ENCODE assay signal across 1 cellular context in the genomic region with DNA sequence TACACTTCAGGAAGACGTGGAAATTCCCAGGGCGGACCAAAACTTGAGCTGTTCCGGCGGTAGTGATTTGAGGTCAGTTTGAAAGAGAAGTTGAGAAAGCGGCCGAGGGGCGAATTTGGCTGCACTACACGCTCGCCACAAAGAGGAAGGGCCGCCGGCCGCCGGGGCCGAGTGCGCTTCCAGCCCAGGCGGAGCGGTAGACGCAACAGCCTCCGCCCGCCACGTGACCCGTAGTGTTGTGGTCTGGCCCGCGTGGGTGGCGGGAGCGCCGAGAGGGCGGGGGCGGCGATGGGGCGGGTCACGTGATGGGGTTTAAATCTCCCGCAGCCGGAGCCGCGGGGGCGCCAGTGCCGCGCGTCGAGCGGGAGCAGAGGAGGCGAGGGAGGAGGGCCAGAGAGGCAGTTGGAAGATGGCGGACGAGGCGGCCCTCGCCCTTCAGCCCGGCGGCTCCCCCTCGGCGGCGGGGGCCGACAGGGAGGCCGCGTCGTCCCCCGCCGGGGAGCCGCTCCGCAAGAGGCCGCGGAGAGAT.
TF ChIP-seq lines count a peak whose summit lies in the region.

A gene (plus strand): TSS at position 344 of the 529 bp plus-strand sequence. CDS start 66 bp downstream, at position 410.

TF ChIP-seq in HepG2, 621 proteins besides CTCF, POLR2A, EP300 and RAD21 (continued from another document and continues in another):
- peak; percentile 37; the same call in 1 of the 2 replicates for TF ChIP-seq NFYB (CRISPR knock-in tag; IDR thresholded peaks at IDR 0.05)
- TF ChIP-seq ZNF703 (CRISPR knock-in tag; IDR thresholded peaks at IDR 0.05; ENCODE audit: borderline replicate concordance) = peak; percentile 60; the same call in 1 of the 2 replicates
- TF ChIP-seq ZSCAN29 (CRISPR knock-in tag; conservative IDR thresholded peaks at IDR 0.05) = 0 out of 2 replicates have a peak, but pooled peaks have one; percentile 26
- peak; percentile 87; the same call in 1 of the 2 replicates for TF ChIP-seq ZNF274 (CRISPR knock-in tag; IDR thresholded peaks at IDR 0.05)
- no peak for TF ChIP-seq SP1 (IDR thresholded peaks at IDR 0.05)
- TF ChIP-seq SP1 (CRISPR knock-in tag; IDR thresholded peaks at IDR 0.05) = peak; percentile 77
- TF ChIP-seq SIN3A (IDR thresholded peaks at IDR 0.05; ENCODE audit: borderline replicate concordance, low read depth, low read length) = peak; percentile 52; the same call in 1 of the 2 replicates
- peak; percentile 59; the same call in 1 of the 2 replicates for TF ChIP-seq HNRNPUL1 (IDR thresholded peaks at IDR 0.05; ENCODE audit: low read depth, low read length)
- TF ChIP-seq ZEB1 (IDR thresholded peaks at IDR 0.05; ENCODE audit: insufficient replicate concordance, low read depth) = no peak
- TF ChIP-seq FOXK2 (IDR thresholded peaks at IDR 0.05) = peak; percentile 93
- TF ChIP-seq, protein P1, sequence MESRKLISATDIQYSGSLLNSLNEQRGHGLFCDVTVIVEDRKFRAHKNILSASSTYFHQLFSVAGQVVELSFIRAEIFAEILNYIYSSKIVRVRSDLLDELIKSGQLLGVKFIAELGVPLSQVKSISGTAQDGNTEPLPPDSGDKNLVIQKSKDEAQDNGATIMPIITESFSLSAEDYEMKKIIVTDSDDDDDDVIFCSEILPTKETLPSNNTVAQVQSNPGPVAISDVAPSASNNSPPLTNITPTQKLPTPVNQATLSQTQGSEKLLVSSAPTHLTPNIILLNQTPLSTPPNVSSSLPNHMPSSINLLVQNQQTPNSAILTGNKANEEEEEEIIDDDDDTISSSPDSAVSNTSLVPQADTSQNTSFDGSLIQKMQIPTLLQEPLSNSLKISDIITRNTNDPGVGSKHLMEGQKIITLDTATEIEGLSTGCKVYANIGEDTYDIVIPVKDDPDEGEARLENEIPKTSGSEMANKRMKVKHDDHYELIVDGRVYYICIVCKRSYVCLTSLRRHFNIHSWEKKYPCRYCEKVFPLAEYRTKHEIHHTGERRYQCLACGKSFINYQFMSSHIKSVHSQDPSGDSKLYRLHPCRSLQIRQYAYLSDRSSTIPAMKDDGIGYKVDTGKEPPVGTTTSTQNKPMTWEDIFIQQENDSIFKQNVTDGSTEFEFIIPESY (CRISPR knock-in tag; IDR thresholded peaks at IDR 0.05) = peak; percentile 44; the same call in 1 of the 2 replicates
- 0 out of 2 replicates have a peak, but pooled peaks have one; percentile 12 for TF ChIP-seq MIER2 (CRISPR knock-in tag; IDR thresholded peaks at IDR 0.05)
- TF ChIP-seq, protein P2, sequence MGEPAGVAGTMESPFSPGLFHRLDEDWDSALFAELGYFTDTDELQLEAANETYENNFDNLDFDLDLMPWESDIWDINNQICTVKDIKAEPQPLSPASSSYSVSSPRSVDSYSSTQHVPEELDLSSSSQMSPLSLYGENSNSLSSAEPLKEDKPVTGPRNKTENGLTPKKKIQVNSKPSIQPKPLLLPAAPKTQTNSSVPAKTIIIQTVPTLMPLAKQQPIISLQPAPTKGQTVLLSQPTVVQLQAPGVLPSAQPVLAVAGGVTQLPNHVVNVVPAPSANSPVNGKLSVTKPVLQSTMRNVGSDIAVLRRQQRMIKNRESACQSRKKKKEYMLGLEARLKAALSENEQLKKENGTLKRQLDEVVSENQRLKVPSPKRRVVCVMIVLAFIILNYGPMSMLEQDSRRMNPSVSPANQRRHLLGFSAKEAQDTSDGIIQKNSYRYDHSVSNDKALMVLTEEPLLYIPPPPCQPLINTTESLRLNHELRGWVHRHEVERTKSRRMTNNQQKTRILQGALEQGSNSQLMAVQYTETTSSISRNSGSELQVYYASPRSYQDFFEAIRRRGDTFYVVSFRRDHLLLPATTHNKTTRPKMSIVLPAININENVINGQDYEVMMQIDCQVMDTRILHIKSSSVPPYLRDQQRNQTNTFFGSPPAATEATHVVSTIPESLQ (CRISPR knock-in tag; conservative IDR thresholded peaks at IDR 0.05) = no peak
- TF ChIP-seq MIXL1 (CRISPR knock-in tag; IDR thresholded peaks at IDR 0.05) = peak; percentile 46; the same call in 1 of the 2 replicates
- TF ChIP-seq U2AF1 (optimal IDR thresholded peaks at IDR 0.05; ENCODE audit: low read depth, low read length) = no peak
- TF ChIP-seq ZNF382 (CRISPR knock-in tag; IDR thresholded peaks at IDR 0.05; ENCODE audit: borderline replicate concordance) = no peak
- no peak for TF ChIP-seq HOXD1 (CRISPR knock-in tag; IDR thresholded peaks at IDR 0.05)
- peak; percentile 42 for TF ChIP-seq CBX1 (IDR thresholded peaks at IDR 0.05; ENCODE audit: low read depth)
- peak; percentile 89 for TF ChIP-seq HDAC1 (CRISPR knock-in tag; IDR thresholded peaks at IDR 0.05)
- peak; percentile 80; the same call in 1 of the 2 replicates for TF ChIP-seq NFATC3 (CRISPR knock-in tag; IDR thresholded peaks at IDR 0.05)
- TF ChIP-seq, protein P3, sequence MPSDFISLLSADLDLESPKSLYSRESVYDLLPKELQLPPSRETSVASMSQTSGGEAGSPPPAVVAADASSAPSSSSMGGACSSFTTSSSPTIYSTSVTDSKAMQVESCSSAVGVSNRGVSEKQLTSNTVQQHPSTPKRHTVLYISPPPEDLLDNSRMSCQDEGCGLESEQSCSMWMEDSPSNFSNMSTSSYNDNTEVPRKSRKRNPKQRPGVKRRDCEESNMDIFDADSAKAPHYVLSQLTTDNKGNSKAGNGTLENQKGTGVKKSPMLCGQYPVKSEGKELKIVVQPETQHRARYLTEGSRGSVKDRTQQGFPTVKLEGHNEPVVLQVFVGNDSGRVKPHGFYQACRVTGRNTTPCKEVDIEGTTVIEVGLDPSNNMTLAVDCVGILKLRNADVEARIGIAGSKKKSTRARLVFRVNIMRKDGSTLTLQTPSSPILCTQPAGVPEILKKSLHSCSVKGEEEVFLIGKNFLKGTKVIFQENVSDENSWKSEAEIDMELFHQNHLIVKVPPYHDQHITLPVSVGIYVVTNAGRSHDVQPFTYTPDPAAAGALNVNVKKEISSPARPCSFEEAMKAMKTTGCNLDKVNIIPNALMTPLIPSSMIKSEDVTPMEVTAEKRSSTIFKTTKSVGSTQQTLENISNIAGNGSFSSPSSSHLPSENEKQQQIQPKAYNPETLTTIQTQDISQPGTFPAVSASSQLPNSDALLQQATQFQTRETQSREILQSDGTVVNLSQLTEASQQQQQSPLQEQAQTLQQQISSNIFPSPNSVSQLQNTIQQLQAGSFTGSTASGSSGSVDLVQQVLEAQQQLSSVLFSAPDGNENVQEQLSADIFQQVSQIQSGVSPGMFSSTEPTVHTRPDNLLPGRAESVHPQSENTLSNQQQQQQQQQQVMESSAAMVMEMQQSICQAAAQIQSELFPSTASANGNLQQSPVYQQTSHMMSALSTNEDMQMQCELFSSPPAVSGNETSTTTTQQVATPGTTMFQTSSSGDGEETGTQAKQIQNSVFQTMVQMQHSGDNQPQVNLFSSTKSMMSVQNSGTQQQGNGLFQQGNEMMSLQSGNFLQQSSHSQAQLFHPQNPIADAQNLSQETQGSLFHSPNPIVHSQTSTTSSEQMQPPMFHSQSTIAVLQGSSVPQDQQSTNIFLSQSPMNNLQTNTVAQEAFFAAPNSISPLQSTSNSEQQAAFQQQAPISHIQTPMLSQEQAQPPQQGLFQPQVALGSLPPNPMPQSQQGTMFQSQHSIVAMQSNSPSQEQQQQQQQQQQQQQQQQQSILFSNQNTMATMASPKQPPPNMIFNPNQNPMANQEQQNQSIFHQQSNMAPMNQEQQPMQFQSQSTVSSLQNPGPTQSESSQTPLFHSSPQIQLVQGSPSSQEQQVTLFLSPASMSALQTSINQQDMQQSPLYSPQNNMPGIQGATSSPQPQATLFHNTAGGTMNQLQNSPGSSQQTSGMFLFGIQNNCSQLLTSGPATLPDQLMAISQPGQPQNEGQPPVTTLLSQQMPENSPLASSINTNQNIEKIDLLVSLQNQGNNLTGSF (CRISPR knock-in tag; IDR thresholded peaks at IDR 0.05) = no peak; the same call in 1 of the 2 replicates
- no peak for TF ChIP-seq ZBTB42 (CRISPR knock-in tag; IDR thresholded peaks at IDR 0.05)
- TF ChIP-seq SIX1 (CRISPR knock-in tag; IDR thresholded peaks at IDR 0.05; ENCODE audit: borderline replicate concordance) = peak; percentile 12; the same call in 1 of the 2 replicates
- TF ChIP-seq, protein P4, sequence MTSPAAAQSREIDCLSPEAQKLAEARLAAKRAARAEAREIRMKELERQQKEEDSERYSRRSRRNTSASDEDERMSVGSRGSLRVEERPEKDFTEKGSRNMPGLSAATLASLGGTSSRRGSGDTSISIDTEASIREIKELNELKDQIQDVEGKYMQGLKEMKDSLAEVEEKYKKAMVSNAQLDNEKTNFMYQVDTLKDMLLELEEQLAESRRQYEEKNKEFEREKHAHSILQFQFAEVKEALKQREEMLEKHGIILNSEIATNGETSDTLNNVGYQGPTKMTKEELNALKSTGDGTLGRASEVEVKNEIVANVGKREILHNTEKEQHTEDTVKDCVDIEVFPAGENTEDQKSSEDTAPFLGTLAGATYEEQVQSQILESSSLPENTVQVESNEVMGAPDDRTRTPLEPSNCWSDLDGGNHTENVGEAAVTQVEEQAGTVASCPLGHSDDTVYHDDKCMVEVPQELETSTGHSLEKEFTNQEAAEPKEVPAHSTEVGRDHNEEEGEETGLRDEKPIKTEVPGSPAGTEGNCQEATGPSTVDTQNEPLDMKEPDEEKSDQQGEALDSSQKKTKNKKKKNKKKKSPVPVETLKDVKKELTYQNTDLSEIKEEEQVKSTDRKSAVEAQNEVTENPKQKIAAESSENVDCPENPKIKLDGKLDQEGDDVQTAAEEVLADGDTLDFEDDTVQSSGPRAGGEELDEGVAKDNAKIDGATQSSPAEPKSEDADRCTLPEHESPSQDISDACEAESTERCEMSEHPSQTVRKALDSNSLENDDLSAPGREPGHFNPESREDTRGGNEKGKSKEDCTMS (CRISPR knock-in tag; conservative IDR thresholded peaks at IDR 0.05) = 0 out of 2 replicates have a peak, but pooled peaks have one; percentile 46
- no peak for TF ChIP-seq ZNF383 (CRISPR knock-in tag; IDR thresholded peaks at IDR 0.05; ENCODE audit: borderline replicate concordance)
- TF ChIP-seq RBM39 (IDR thresholded peaks at IDR 0.05; ENCODE audit: low read depth, low read length, poor library complexity, severe bottlenecking) = no peak
- peak; percentile 61; the same call in 1 of the 2 replicates for TF ChIP-seq ZNF124 (CRISPR knock-in tag; IDR thresholded peaks at IDR 0.05)
- TF ChIP-seq ZNF143 (CRISPR knock-in tag; IDR thresholded peaks at IDR 0.05) = no peak
- TF ChIP-seq SYNCRIP (IDR thresholded peaks at IDR 0.05; ENCODE audit: insufficient read depth, low read depth, low read length) = no peak
- TF ChIP-seq HNF4G (IDR thresholded peaks at IDR 0.05; ENCODE audit: borderline replicate concordance, low read depth, low read length) = no peak
- TF ChIP-seq HNF4G (CRISPR knock-in tag; IDR thresholded peaks at IDR 0.05; ENCODE audit: borderline replicate concordance, low read depth) = peak; percentile 77; the same call in 1 of the 2 replicates
- TF ChIP-seq, protein P5, sequence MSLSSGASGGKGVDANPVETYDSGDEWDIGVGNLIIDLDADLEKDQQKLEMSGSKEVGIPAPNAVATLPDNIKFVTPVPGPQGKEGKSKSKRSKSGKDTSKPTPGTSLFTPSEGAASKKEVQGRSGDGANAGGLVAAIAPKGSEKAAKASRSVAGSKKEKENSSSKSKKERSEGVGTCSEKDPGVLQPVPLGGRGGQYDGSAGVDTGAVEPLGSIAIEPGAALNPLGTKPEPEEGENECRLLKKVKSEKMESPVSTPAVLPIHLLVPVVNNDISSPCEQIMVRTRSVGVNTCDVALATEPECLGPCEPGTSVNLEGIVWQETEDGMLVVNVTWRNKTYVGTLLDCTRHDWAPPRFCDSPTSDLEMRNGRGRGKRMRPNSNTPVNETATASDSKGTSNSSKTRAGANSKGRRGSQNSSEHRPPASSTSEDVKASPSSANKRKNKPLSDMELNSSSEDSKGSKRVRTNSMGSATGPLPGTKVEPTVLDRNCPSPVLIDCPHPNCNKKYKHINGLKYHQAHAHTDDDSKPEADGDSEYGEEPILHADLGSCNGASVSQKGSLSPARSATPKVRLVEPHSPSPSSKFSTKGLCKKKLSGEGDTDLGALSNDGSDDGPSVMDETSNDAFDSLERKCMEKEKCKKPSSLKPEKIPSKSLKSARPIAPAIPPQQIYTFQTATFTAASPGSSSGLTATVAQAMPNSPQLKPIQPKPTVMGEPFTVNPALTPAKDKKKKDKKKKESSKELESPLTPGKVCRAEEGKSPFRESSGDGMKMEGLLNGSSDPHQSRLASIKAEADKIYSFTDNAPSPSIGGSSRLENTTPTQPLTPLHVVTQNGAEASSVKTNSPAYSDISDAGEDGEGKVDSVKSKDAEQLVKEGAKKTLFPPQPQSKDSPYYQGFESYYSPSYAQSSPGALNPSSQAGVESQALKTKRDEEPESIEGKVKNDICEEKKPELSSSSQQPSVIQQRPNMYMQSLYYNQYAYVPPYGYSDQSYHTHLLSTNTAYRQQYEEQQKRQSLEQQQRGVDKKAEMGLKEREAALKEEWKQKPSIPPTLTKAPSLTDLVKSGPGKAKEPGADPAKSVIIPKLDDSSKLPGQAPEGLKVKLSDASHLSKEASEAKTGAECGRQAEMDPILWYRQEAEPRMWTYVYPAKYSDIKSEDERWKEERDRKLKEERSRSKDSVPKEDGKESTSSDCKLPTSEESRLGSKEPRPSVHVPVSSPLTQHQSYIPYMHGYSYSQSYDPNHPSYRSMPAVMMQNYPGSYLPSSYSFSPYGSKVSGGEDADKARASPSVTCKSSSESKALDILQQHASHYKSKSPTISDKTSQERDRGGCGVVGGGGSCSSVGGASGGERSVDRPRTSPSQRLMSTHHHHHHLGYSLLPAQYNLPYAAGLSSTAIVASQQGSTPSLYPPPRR (CRISPR knock-in tag; IDR thresholded peaks at IDR 0.05; ENCODE audit: borderline replicate concordance) = peak; percentile 61; the same call in 1 of the 2 replicates
- peak; percentile 82 for TF ChIP-seq ZNF350 (CRISPR knock-in tag; IDR thresholded peaks at IDR 0.05; ENCODE audit: borderline replicate concordance, low read depth)
- TF ChIP-seq ZBTB7A (CRISPR knock-in tag; IDR thresholded peaks at IDR 0.05) = no peak
- TF ChIP-seq JARID2 (CRISPR knock-in tag; IDR thresholded peaks at IDR 0.05; ENCODE audit: insufficient replicate concordance) = no peak
- peak; percentile 97 for TF ChIP-seq MYC (CRISPR knock-in tag; IDR thresholded peaks at IDR 0.05; ENCODE audit: borderline replicate concordance)
- TF ChIP-seq JUNB (CRISPR knock-in tag; IDR thresholded peaks at IDR 0.05; ENCODE audit: borderline replicate concordance) = no peak
- peak; percentile 67 for TF ChIP-seq ZNF883 (CRISPR knock-in tag; IDR thresholded peaks at IDR 0.05; ENCODE audit: not compliant biosample characterization)
- TF ChIP-seq ZFP36L2 (CRISPR knock-in tag; IDR thresholded peaks at IDR 0.05) = peak; percentile 41; the same call in 1 of the 2 replicates
- no peak for TF ChIP-seq ATF7 (IDR thresholded peaks at IDR 0.05)
- 0 out of 2 replicates have a peak, but pooled peaks have one; percentile 62 for TF ChIP-seq ATF7 (CRISPR knock-in tag; IDR thresholded peaks at IDR 0.05)
